In genomic region chr4:142386450-142386849, GRCh38 we compare ENCODE assay signal across 18 cellular contexts.
A peak's percentile ranks its signal among the peaks of the same experiment; 100 is the strongest.
DNase-seq lines count a peak whose midpoint lies in the region; ATAC-seq, FAIRE-seq and TF ChIP-seq lines count a peak whose summit lies in the region.
"Had no signal": no experiment of that assay in that cellular context is flagged by ENCODE, and none has a peak within 500 bp of the region (broad histone marks: within the 10 kb centered on the region; RNA-seq: fewer than 3 reads in every experiment).

No MANE protein-coding gene starts in this region.

- no peak for ATAC-seq in activated naive CD8-positive, alpha-beta T cell treated with anti-CD3 and anti-CD28 coated beads, Interleukin-2, amount 50 U/mL, for 24 hours
- peak; percentile 19 to 59 (median 42) for ATAC-seq in T-cell (replicated peaks in 1 of 4)
- ATAC-seq in effector memory CD8-positive, alpha-beta T cell (replicated peaks): peak; percentile 47
- ATAC-seq: HCT116, PC-3 had no signal

- H3K27ac Mint-ChIP-seq in activated naive CD8-positive, alpha-beta T cell: peak overlapping the region; percentile 34
- H3K27ac Mint-ChIP-seq in activated naive CD8-positive, alpha-beta T cell treated with anti-CD3 and anti-CD28 coated beads, Interleukin-2, amount 50 U/mL, for 24 hours: no peak overlapping the region
- peak overlapping the region; percentile 82 to 91 for H3K27ac Mint-ChIP-seq in T-cell
- H3K27ac Mint-ChIP-seq in effector memory CD8-positive, alpha-beta T cell: peak overlapping the region in 1 of 2 donors; percentile 80

- H3K27me3 Mint-ChIP-seq in activated naive CD8-positive, alpha-beta T cell: no peaks in the 10 kb centered on the region
- H3K27me3 Mint-ChIP-seq in activated naive CD8-positive, alpha-beta T cell treated with anti-CD3 and anti-CD28 coated beads, Interleukin-2, amount 50 U/mL, for 24 hours: no peaks in the 10 kb centered on the region
- no peaks in the 10 kb centered on the region for H3K27me3 Mint-ChIP-seq in T-cell
- no peaks in the 10 kb centered on the region for H3K27me3 Mint-ChIP-seq in effector memory CD8-positive, alpha-beta T cell

- no peak overlapping the region for H3K4me3 Mint-ChIP-seq in activated naive CD8-positive, alpha-beta T cell
- no peak overlapping the region for H3K4me3 Mint-ChIP-seq in activated naive CD8-positive, alpha-beta T cell treated with anti-CD3 and anti-CD28 coated beads, Interleukin-2, amount 50 U/mL, for 24 hours
- H3K4me3 Mint-ChIP-seq in T-cell: peak overlapping the region in 2 of 3 donors; percentile 58 to 75
- peak overlapping the region in 1 of 2 donors; percentile 7 for H3K4me3 Mint-ChIP-seq in effector memory CD8-positive, alpha-beta T cell

- CTCF ChIA-PET in T-cell (lab: Charles Lee): interaction anchor here in 1 of 2 donors (1.0 kb wide), 1 partner anchor 180 kb away, joined by 3 read pairs; no protein-coding TSS in a partner anchor

- DNase-seq in activated naive CD8-positive, alpha-beta T cell treated with anti-CD3 and anti-CD28 coated beads, Interleukin-2, amount 50 U/mL, for 24 hours: no peak
- DNase-seq in T-cell (no peak), cerebellar nuclear complex (lab: John Stamatoyannopoulos, UW) (no peak), GOT3 (lab: John Stamatoyannopoulos, UW) (no peak), H54 (ENCODE audit: insufficient read length, low spot score) (no peak)
- DNase-seq in effector memory CD8-positive, alpha-beta T cell: no peak
- DNase-seq: ACHN, C1 segment of cervical spinal cord, Caco-2, IMR-90, NCI-H1417 treated with DMSO at 0.1 percent for 48 hours, NCI-H1930, NCI-H226, NCI-H524 treated with DMSO at 0.1 percent for 48 hours, PC-3 had no signal

- H3K4me1 Mint-ChIP-seq in activated naive CD8-positive, alpha-beta T cell (ENCODE audit: low read depth): peaks cover 81% of the 10 kb centered on the region
- H3K4me1 Mint-ChIP-seq in activated naive CD8-positive, alpha-beta T cell treated with anti-CD3 and anti-CD28 coated beads, Interleukin-2, amount 50 U/mL, for 24 hours: peaks cover 72% of the 10 kb centered on the region
- peaks cover 59 to 79% (median 67%) of the 10 kb centered on the region in 3 donors for H3K4me1 Mint-ChIP-seq in T-cell
- H3K4me1 Mint-ChIP-seq in effector memory CD8-positive, alpha-beta T cell (ENCODE audit: low read depth in 2 of 2): peaks cover 23 to 44% of the 10 kb centered on the region in 2 donors

- POLR2A ChIA-PET in T-cell (lab: Charles Lee): interaction anchor here (0.6 to 1.0 kb wide), 2 partner anchors 27 to 144 kb away, joined by 3 read pairs; no protein-coding TSS in a partner anchor

- H3K9me3 Mint-ChIP-seq in activated naive CD8-positive, alpha-beta T cell (ENCODE audit: low read depth): no peaks in the 10 kb centered on the region
- no peaks in the 10 kb centered on the region for H3K9me3 Mint-ChIP-seq in activated naive CD8-positive, alpha-beta T cell treated with anti-CD3 and anti-CD28 coated beads, Interleukin-2, amount 50 U/mL, for 24 hours
- H3K9me3 Mint-ChIP-seq in T-cell: no peaks in the 10 kb centered on the region
- no peaks in the 10 kb centered on the region for H3K9me3 Mint-ChIP-seq in effector memory CD8-positive, alpha-beta T cell

- FAIRE-seq in H54 (lab: Jason Lieb, UNC): no peak
- FAIRE-seq: HTR-8/SVneo had no signal

- TF ChIP-seq POLR2A in H54 (IDR thresholded peaks at IDR 0.05; ENCODE audit: low read depth, low read length): no peak

- peaks cover 31% of the 10 kb centered on the region for H3K36me3 Mint-ChIP-seq in activated naive CD8-positive, alpha-beta T cell
- peaks cover 56% of the 10 kb centered on the region for H3K36me3 Mint-ChIP-seq in activated naive CD8-positive, alpha-beta T cell treated with anti-CD3 and anti-CD28 coated beads, Interleukin-2, amount 50 U/mL, for 24 hours (ENCODE audit: low read depth)
- H3K36me3 Mint-ChIP-seq in T-cell: peaks cover 44% of the 10 kb centered on the region
- H3K36me3 Mint-ChIP-seq in effector memory CD8-positive, alpha-beta T cell (ENCODE audit: insufficient read depth): no peaks in the 10 kb centered on the region

Comparison
In these comparisons a context has a peak if more than half of its experiments do, and no peak if none do; other contexts are left out.
1. H3K4me3 Mint-ChIP-seq: peak in T-cell (2 of 3); none in activated naive CD8-positive, alpha-beta T cell (single experiment) and activated naive CD8-positive, alpha-beta T cell treated with anti-CD3 and anti-CD28 coated beads, Interleukin-2, amount 50 U/mL, for 24 hours (single experiment).